In the genomic region with DNA sequence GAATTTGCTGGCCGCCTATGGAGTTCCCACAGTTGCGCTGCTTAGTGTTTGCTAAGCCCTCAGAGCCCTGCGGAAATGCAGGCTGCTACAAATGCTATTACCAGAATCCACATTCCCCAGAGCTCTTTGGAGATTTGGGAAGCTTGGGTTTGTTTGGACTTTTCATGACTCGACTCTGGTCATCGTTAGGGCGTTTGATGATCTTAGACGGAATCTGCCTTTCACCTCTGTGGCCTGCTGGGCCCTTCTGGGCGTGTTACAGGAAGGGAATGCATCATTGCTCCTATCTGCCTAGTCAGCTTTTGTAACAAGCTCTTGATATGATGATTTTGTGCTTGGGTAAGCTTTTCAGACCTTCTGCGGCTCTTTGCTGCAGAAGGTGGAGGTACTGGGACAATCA, we compare ENCODE assay signal across 1 cellular context.
TF ChIP-seq lines count a peak whose summit lies in the region.

No MANE protein-coding gene starts in this region.

TF ChIP-seq in WTC11, 78 proteins besides CTCF, POLR2A, EP300 and RAD21 (continued from another document):
- TF ChIP-seq, protein P1, sequence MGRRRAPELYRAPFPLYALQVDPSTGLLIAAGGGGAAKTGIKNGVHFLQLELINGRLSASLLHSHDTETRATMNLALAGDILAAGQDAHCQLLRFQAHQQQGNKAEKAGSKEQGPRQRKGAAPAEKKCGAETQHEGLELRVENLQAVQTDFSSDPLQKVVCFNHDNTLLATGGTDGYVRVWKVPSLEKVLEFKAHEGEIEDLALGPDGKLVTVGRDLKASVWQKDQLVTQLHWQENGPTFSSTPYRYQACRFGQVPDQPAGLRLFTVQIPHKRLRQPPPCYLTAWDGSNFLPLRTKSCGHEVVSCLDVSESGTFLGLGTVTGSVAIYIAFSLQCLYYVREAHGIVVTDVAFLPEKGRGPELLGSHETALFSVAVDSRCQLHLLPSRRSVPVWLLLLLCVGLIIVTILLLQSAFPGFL (CRISPR knock-in tag; IDR thresholded peaks at IDR 0.05; ENCODE audit: borderline replicate concordance) = no peak
- TF ChIP-seq GTF2I (CRISPR knock-in tag; conservative IDR thresholded peaks at IDR 0.05) = no peak
- TF ChIP-seq, protein P2, sequence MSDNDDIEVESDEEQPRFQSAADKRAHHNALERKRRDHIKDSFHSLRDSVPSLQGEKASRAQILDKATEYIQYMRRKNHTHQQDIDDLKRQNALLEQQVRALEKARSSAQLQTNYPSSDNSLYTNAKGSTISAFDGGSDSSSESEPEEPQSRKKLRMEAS (CRISPR knock-in tag; IDR thresholded peaks at IDR 0.05) = no peak
- no peak for TF ChIP-seq RORB (CRISPR knock-in tag; IDR thresholded peaks at IDR 0.05)
- no peak for TF ChIP-seq ZNF232 (CRISPR knock-in tag; IDR thresholded peaks at IDR 0.05)
- no peak for TF ChIP-seq ZNF423 (CRISPR knock-in tag; IDR thresholded peaks at IDR 0.05)
- no peak for TF ChIP-seq FOXP1 (CRISPR knock-in tag; IDR thresholded peaks at IDR 0.05; ENCODE audit: borderline replicate concordance)
